ENCODE assay signal across 8 cellular contexts in the genomic region with DNA sequence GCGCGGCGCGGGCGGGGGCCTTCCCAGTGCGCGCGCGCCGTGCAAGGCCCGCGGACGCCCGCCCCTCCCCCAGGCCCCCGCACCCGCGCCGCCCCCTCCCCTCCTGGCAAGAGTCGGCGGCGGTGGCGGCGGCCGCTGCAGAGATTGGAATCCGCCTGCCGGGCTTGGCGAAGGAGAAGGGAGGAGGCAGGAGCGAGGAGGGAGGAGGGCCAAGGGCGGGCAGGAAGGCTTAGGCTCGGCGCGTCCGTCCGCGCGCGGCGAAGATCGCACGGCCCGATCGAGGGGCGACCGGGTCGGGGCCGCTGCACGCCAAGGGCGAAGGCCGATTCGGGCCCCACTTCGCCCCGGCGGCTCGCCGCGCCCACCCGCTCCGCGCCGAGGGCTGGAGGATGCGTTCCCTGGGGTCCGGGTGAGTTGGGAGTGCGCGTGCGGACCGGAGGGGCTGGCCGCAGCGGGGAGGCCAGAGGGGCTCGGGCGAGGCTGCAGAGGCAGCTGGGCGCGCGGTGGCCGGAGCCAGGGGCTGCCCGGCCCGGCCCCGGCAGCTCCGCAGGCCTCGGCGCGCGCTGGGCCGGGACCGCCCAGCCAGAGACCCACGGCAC. TPM values are rescaled to one million over a fixed set of nuclear protein-coding genes. Genes with fewer than 3 reads are reported as not detected.
DNase-seq lines count a peak whose midpoint lies in the region; ATAC-seq and TF ChIP-seq lines count a peak whose summit lies in the region.

A gene (plus strand): TSS at position 109 of the 599 bp plus-strand sequence. CDS start 119,400 bp downstream, outside the sequence.

- peaks cover 49% of the 10 kb centered on the region for H3K79me2 ChIP-seq in fibroblast of lung (ENCODE audit: control insufficient read depth, insufficient read depth, low read length)

- H3K9me3 ChIP-seq in fibroblast of lung (ENCODE audit: control insufficient read depth, insufficient read depth, low read depth, low read length) (no peaks in the 10 kb centered on the region), neuron (ENCODE audit: low read length) (peaks cover 6% of the 10 kb centered on the region)

- ATAC-seq in GM18861 (IDR thresholded peaks at IDR 0.05; ENCODE audit: unreplicated experiment) (peak; percentile 18), HG03060 (IDR thresholded peaks at IDR 0.05; ENCODE audit: low read depth, unreplicated experiment) (peak; percentile 13), SK-N-SH treated with all-trans-retinoic acid at 6 μM for 48 hours (peak; percentile 54)

- H3K4me2 ChIP-seq in fibroblast of lung (ENCODE audit: extremely low read depth, insufficient read depth, low read length), result peak within 1 kb of the TSS; percentile 96

- TF ChIP-seq CTCF in AG09309 (IDR thresholded peaks at IDR 0.05; ENCODE audit: control insufficient read depth, insufficient read depth, low read depth, low read length, missing control alignments), result no peak
- TF ChIP-seq CTCF in fibroblast of lung (conservative IDR thresholded peaks at IDR 0.05 in 1 of 2, IDR thresholded peaks at IDR 0.05 in 1 of 2; ENCODE audit: low read depth in 1 of 2, low read length in 2 of 2), result no peak

- DNase-seq in AG09309 (ENCODE audit: low read depth) (peak; percentile 37), fibroblast of lung (ENCODE audit: low read depth in 2 of 2) (peak in 1 of 2 donors; percentile 88), NCI-H1048 (lab: John Stamatoyannopoulos, UW) (no peak), iPS-NIHi7 (ENCODE audit: extremely low spot score) (no peak)

- no peaks in the 10 kb centered on the region for H4K20me1 ChIP-seq in fibroblast of lung (ENCODE audit: control insufficient read depth, extremely low read depth, insufficient read depth, low read length)

- H3K4me3 ChIP-seq in AG09309 (ENCODE audit: control insufficient read depth, low read depth, low read length) (peak within 1 kb of the TSS; percentile 94), fibroblast of lung (replicated peaks in 1 of 4; ENCODE audit: control extremely low read depth in 1 of 4, insufficient read depth in 1 of 4, low read depth in 3 of 4, low read length in 4 of 4) (peak within 1 kb of the TSS; percentile 63 to 96 (median 76)), neuron (ENCODE audit: low read length) (peak within 1 kb of the TSS; percentile 98)

- H3K27me3 ChIP-seq in fibroblast of lung (ENCODE audit: control insufficient read depth, insufficient read depth, low read length) (no peaks in the 10 kb centered on the region), neuron (ENCODE audit: insufficient read depth, low read length) (no peaks in the 10 kb centered on the region)

- H3K27ac ChIP-seq in fibroblast of lung (ENCODE audit: insufficient read depth, low read length), result peak within 1 kb of the TSS; percentile 94

- H3K36me3 ChIP-seq in fibroblast of lung (ENCODE audit: control insufficient read depth, insufficient read depth, low read length) (no peaks in the 10 kb centered on the region), neuron (ENCODE audit: insufficient read depth, low read length) (peaks cover 6% of the 10 kb centered on the region)

- peak within 1 kb of the TSS; percentile 64 for H2AFZ ChIP-seq in fibroblast of lung (ENCODE audit: low read length)
- peak within 1 kb of the TSS; percentile 92 for H2AFZ ChIP-seq in neuron (ENCODE audit: low read depth, low read length)

- H3K9ac ChIP-seq in fibroblast of lung (ENCODE audit: insufficient read depth, low read length), result peak within 1 kb of the TSS; percentile 85

- H3K4me1 ChIP-seq in fibroblast of lung (ENCODE audit: control insufficient read depth, extremely low read depth, insufficient read depth, low read length) (no peaks in the 10 kb centered on the region), neuron (ENCODE audit: insufficient read depth, low read length) (peaks cover 14% of the 10 kb centered on the region)

TF ChIP-seq in SK-N-SH treated with all-trans-retinoic acid at 6 μM for 48 hours, 23 proteins besides CTCF, POLR2A, EP300 and RAD21:
- no peak for TF ChIP-seq ZFP30 (CRISPR knock-in tag; IDR thresholded peaks at IDR 0.05)
- no peak for TF ChIP-seq ZNF565 (CRISPR knock-in tag; conservative IDR thresholded peaks at IDR 0.05; ENCODE audit: low read depth)
- no peak for TF ChIP-seq PPARA (CRISPR knock-in tag; IDR thresholded peaks at IDR 0.05; ENCODE audit: borderline replicate concordance)
- TF ChIP-seq ZC3H10 (CRISPR knock-in tag; IDR thresholded peaks at IDR 0.05), result no peak
- no peak for TF ChIP-seq TOX (CRISPR knock-in tag; IDR thresholded peaks at IDR 0.05; ENCODE audit: borderline replicate concordance)
- no peak for TF ChIP-seq SNAI2 (CRISPR knock-in tag; IDR thresholded peaks at IDR 0.05)
- TF ChIP-seq, protein P1, sequence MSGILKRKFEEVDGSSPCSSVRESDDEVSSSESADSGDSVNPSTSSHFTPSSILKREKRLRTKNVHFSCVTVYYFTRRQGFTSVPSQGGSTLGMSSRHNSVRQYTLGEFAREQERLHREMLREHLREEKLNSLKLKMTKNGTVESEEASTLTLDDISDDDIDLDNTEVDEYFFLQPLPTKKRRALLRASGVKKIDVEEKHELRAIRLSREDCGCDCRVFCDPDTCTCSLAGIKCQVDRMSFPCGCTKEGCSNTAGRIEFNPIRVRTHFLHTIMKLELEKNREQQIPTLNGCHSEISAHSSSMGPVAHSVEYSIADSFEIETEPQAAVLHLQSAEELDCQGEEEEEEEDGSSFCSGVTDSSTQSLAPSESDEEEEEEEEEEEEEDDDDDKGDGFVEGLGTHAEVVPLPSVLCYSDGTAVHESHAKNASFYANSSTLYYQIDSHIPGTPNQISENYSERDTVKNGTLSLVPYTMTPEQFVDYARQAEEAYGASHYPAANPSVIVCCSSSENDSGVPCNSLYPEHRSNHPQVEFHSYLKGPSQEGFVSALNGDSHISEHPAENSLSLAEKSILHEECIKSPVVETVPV (CRISPR knock-in tag; IDR thresholded peaks at IDR 0.05), result no peak
- no peak for TF ChIP-seq CSDC2 (CRISPR knock-in tag; IDR thresholded peaks at IDR 0.05)
- TF ChIP-seq GLIS3 (CRISPR knock-in tag; IDR thresholded peaks at IDR 0.05), result no peak
- TF ChIP-seq, protein P2, sequence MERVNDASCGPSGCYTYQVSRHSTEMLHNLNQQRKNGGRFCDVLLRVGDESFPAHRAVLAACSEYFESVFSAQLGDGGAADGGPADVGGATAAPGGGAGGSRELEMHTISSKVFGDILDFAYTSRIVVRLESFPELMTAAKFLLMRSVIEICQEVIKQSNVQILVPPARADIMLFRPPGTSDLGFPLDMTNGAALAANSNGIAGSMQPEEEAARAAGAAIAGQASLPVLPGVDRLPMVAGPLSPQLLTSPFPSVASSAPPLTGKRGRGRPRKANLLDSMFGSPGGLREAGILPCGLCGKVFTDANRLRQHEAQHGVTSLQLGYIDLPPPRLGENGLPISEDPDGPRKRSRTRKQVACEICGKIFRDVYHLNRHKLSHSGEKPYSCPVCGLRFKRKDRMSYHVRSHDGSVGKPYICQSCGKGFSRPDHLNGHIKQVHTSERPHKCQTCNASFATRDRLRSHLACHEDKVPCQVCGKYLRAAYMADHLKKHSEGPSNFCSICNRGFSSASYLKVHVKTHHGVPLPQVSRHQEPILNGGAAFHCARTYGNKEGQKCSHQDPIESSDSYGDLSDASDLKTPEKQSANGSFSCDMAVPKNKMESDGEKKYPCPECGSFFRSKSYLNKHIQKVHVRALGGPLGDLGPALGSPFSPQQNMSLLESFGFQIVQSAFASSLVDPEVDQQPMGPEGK (CRISPR knock-in tag; IDR thresholded peaks at IDR 0.05; ENCODE audit: borderline replicate concordance), result no peak
- no peak for TF ChIP-seq ZNF8 (CRISPR knock-in tag; IDR thresholded peaks at IDR 0.05)
- TF ChIP-seq ESRRG (CRISPR knock-in tag; IDR thresholded peaks at IDR 0.05), result no peak
- TF ChIP-seq, protein P3, sequence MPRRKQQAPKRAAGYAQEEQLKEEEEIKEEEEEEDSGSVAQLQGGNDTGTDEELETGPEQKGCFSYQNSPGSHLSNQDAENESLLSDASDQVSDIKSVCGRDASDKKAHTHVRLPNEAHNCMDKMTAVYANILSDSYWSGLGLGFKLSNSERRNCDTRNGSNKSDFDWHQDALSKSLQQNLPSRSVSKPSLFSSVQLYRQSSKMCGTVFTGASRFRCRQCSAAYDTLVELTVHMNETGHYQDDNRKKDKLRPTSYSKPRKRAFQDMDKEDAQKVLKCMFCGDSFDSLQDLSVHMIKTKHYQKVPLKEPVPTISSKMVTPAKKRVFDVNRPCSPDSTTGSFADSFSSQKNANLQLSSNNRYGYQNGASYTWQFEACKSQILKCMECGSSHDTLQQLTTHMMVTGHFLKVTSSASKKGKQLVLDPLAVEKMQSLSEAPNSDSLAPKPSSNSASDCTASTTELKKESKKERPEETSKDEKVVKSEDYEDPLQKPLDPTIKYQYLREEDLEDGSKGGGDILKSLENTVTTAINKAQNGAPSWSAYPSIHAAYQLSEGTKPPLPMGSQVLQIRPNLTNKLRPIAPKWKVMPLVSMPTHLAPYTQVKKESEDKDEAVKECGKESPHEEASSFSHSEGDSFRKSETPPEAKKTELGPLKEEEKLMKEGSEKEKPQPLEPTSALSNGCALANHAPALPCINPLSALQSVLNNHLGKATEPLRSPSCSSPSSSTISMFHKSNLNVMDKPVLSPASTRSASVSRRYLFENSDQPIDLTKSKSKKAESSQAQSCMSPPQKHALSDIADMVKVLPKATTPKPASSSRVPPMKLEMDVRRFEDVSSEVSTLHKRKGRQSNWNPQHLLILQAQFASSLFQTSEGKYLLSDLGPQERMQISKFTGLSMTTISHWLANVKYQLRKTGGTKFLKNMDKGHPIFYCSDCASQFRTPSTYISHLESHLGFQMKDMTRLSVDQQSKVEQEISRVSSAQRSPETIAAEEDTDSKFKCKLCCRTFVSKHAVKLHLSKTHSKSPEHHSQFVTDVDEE (CRISPR knock-in tag; IDR thresholded peaks at IDR 0.05), result no peak
- no peak for TF ChIP-seq ARNTL (CRISPR knock-in tag; IDR thresholded peaks at IDR 0.05; ENCODE audit: borderline replicate concordance, low read depth)
- TF ChIP-seq OSR1 (CRISPR knock-in tag; IDR thresholded peaks at IDR 0.05), result no peak
- no peak for TF ChIP-seq BACH2 (CRISPR knock-in tag; IDR thresholded peaks at IDR 0.05; ENCODE audit: borderline replicate concordance)
- no peak for TF ChIP-seq ZNF70 (CRISPR knock-in tag; IDR thresholded peaks at IDR 0.05)
- TF ChIP-seq ISL1 (CRISPR knock-in tag; IDR thresholded peaks at IDR 0.05), result no peak

RNA-seq across cellular contexts. Expression of the gene that starts here (rescaled TPM):
- total RNA-seq in fibroblast of lung, result 53.7 and 61.8 TPM in 2 replicates
- polyA plus RNA-seq in fibroblast of lung, result 49.1 and 52.8 TPM in 2 replicates
- polyA plus RNA-seq in fibroblast of lung (2012), result 21.4 and 22.0 TPM in 2 replicates
- polyA minus RNA-seq in fibroblast of lung (ENCODE audit: low replicate concordance), result 5.0 and 10.0 TPM in 2 replicates
